Comparison of ENCODE assay signal across 10 cellular contexts in genomic region chrX:2693123-2693438, GRCh38. TPM values are rescaled to one million over a fixed set of nuclear protein-coding genes. Genes with fewer than 3 reads are reported as not detected.
DNase-seq lines count a peak whose midpoint lies in the region; ATAC-seq and TF ChIP-seq lines count a peak whose summit lies in the region.
"Had no signal": no experiment of that assay in that cellular context is flagged by ENCODE, and none has a peak within 500 bp of the region (broad histone marks: within the 10 kb centered on the region; RNA-seq: fewer than 3 reads in every experiment).

No MANE protein-coding gene starts in this region.

- no peak for ATAC-seq in activated CD8-positive, alpha-beta T cell treated with anti-CD3 and anti-CD28 coated beads, Interleukin-2, amount 10 ng/mL, durations not matched to agents 7 days and 5 days
- no peak for ATAC-seq in HG03342 (IDR thresholded peaks at IDR 0.05; ENCODE audit: unreplicated experiment)
- ATAC-seq in HG03025 (IDR thresholded peaks at IDR 0.05; ENCODE audit: low FRiP score, unreplicated experiment), result no peak
- ATAC-seq: foreskin keratinocyte had no signal

- H3K4me1 Mint-ChIP-seq in activated CD8-positive, alpha-beta T cell treated with anti-CD3 and anti-CD28 coated beads, Interleukin-2, amount 10 ng/mL, durations not matched to agents 7 days and 5 days (ENCODE audit: low read depth), result peaks cover 56% of the 10 kb centered on the region

- no peak overlapping the region for H3K9ac ChIP-seq in iPS-18a (ENCODE audit: low read length)

- H3K27ac ChIP-seq in iPS-18a (ENCODE audit: low read length), result no peak overlapping the region
- peak overlapping the region in 1 of 2 donors; percentile 85 for H3K27ac ChIP-seq in testis

- DNase-seq in activated CD8-positive, alpha-beta memory T cell treated with anti-CD3 and anti-CD28 coated beads, Interleukin-2, amount 50 U/mL, for 48 hours, result peak; percentile 51
- no peak for DNase-seq in activated CD8-positive, alpha-beta memory T cell treated with anti-CD3 and anti-CD28 coated beads for 24 hours
- DNase-seq in activated CD8-positive, alpha-beta T cell treated with anti-CD3 and anti-CD28 coated beads, Interleukin-2, amount 10 ng/mL, durations not matched to agents 7 days and 5 days, result no peak
- DNase-seq in testis, result no peak
- no peak for DNase-seq in RKO (ENCODE audit: low spot score)
- DNase-seq: foreskin keratinocyte, NCI-H226 had no signal

- H3K4me3 Mint-ChIP-seq in activated CD8-positive, alpha-beta T cell treated with anti-CD3 and anti-CD28 coated beads, Interleukin-2, amount 10 ng/mL, durations not matched to agents 7 days and 5 days, result peak overlapping the region; percentile 99

- peaks cover 49% of the 10 kb centered on the region for H3K36me3 Mint-ChIP-seq in activated CD8-positive, alpha-beta T cell treated with anti-CD3 and anti-CD28 coated beads, Interleukin-2, amount 10 ng/mL, durations not matched to agents 7 days and 5 days (ENCODE audit: low read depth)

- H3K9me3 ChIP-seq in iPS-18a (ENCODE audit: control insufficient read depth, low read depth, low read length) (no peaks in the 10 kb centered on the region), testis (no peaks in the 10 kb centered on the region)

- 27 to 40% methylated on average over 5 of the region's 5 CpGs for WGBS in testis, 2 donors

- CTCF ChIA-PET in activated CD8-positive, alpha-beta T cell treated with anti-CD3 and anti-CD28 coated beads, Interleukin-2, amount 10 ng/mL, durations not matched to agents 7 days and 5 days (lab: Charles Lee), result no interaction called here

- intact Hi-C loops in testis (cut with DNase I; ENCODE audit: low total_unique reads), result no loop called here

- H3K4me3 ChIP-seq in iPS-18a (ENCODE audit: low read length), result peak overlapping the region; percentile 86
- H3K4me3 ChIP-seq in testis, result peak overlapping the region; percentile 80 to 98

- no peaks in the 10 kb centered on the region for H3K9me3 Mint-ChIP-seq in activated CD8-positive, alpha-beta T cell treated with anti-CD3 and anti-CD28 coated beads, Interleukin-2, amount 10 ng/mL, durations not matched to agents 7 days and 5 days (ENCODE audit: insufficient read depth)

- POLR2A ChIA-PET in activated CD8-positive, alpha-beta T cell treated with anti-CD3 and anti-CD28 coated beads, Interleukin-2, amount 10 ng/mL, durations not matched to agents 7 days and 5 days (lab: Charles Lee), result no interaction called here

- no peak for TF ChIP-seq CTCF in testis (IDR thresholded peaks at IDR 0.05)

- H3K4me1 ChIP-seq in iPS-18a (ENCODE audit: control insufficient read depth, low read depth, low read length), result peaks cover 11% of the 10 kb centered on the region
- peaks cover 48% of the 10 kb centered on the region for H3K4me1 ChIP-seq in testis

- no peaks in the 10 kb centered on the region for H3K36me3 ChIP-seq in iPS-18a (ENCODE audit: control insufficient read depth, low read depth, low read length)
- no peaks in the 10 kb centered on the region for H3K36me3 ChIP-seq in testis (ENCODE audit: low read depth, missing control alignments)

- peaks cover 52% of the 10 kb centered on the region for H3K27me3 ChIP-seq in iPS-18a (ENCODE audit: control insufficient read depth, insufficient read depth, low read length)
- no peaks in the 10 kb centered on the region for H3K27me3 ChIP-seq in testis
- H3K27me3 ChIP-seq: foreskin keratinocyte had no signal

- peak overlapping the region; percentile 97 for H3K27ac Mint-ChIP-seq in activated CD8-positive, alpha-beta T cell treated with anti-CD3 and anti-CD28 coated beads, Interleukin-2, amount 10 ng/mL, durations not matched to agents 7 days and 5 days

- H3K27me3 Mint-ChIP-seq in activated CD8-positive, alpha-beta T cell treated with anti-CD3 and anti-CD28 coated beads, Interleukin-2, amount 10 ng/mL, durations not matched to agents 7 days and 5 days (ENCODE audit: low read depth), result no peaks in the 10 kb centered on the region

- TF ChIP-seq POLR2A in testis (IDR thresholded peaks at IDR 0.05), result no peak

RNA-seq across cellular contexts. Expression of gene CD99, which starts 2.0 kb away (rescaled TPM):
- 100 to 1,000 TPM; 208 to 219 TPM for total RNA-seq in activated CD8-positive, alpha-beta T cell treated with anti-CD3 and anti-CD28 coated beads, Interleukin-2, amount 10 ng/mL, durations not matched to agents 7 days and 5 days
- total RNA-seq in testis, result 1,000 to 10,000 TPM in 1 of 2 donors, 100 to 1,000 TPM in 1; 733 to 1,032 TPM
- 450 TPM for polyA plus RNA-seq in testis (ENCODE audit: insufficient read depth, low read depth, low replicate concordance)

RNA-seq across cellular contexts. Expression of gene XG, which starts 58.8 kb away (rescaled TPM):
- not detected for total RNA-seq in activated CD8-positive, alpha-beta T cell treated with anti-CD3 and anti-CD28 coated beads, Interleukin-2, amount 10 ng/mL, durations not matched to agents 7 days and 5 days
- total RNA-seq in testis, result under 1 TPM; 0.19 to 0.63 TPM
- polyA plus RNA-seq in testis (ENCODE audit: insufficient read depth, low read depth, low replicate concordance), result 0.88 TPM
